ENCODE assay signal across 10 cellular contexts in genomic region chr22:31585161-31585859, GRCh38.
DNase-seq lines count a peak whose midpoint lies in the region; ATAC-seq and TF ChIP-seq lines count a peak whose summit lies in the region.
"Had no signal": no experiment of that assay in that cellular context is flagged by ENCODE, and none has a peak within 500 bp of the region (broad histone marks: within the 10 kb centered on the region; RNA-seq: fewer than 3 reads in every experiment).

No MANE protein-coding gene starts in this region.

- intact Hi-C loops in activated T-helper 2 cell treated with anti-CD3 and anti-CD28 coated beads, Interferon-gamma antibody, Interleukin-2, Interleukin-4, amounts not matched to agents 10 μg/mL and 5 μg/mL and 100 μg/mL, durations not matched to agents 14 hours and 24 hours and 36 hours (cut with micrococcal nuclease) = loop anchor here (2.0 kb wide), 2 partner anchors 45 to 89 kb away; partner anchors contain the start of gene SFI1
- intact Hi-C loops in lower lobe of right lung (cut with DNase I) = no loop called here

- H3K36me3 Mint-ChIP-seq in activated T-helper 2 cell treated with anti-CD3 and anti-CD28 coated beads, Interferon-gamma antibody, Interleukin-2, Interleukin-4, amounts not matched to agents 10 μg/mL and 5 μg/mL and 100 μg/mL, durations not matched to agents 14 hours and 24 hours and 36 hours (ENCODE audit: low read depth) = peaks cover 81% of the 10 kb centered on the region

- H3K27me3 Mint-ChIP-seq in activated T-helper 2 cell treated with anti-CD3 and anti-CD28 coated beads, Interferon-gamma antibody, Interleukin-2, Interleukin-4, amounts not matched to agents 10 μg/mL and 5 μg/mL and 100 μg/mL, durations not matched to agents 14 hours and 24 hours and 36 hours (ENCODE audit: low read depth) = no peaks in the 10 kb centered on the region
- H3K27me3 Mint-ChIP-seq: naive B cell had no signal

- H3K4me3 ChIP-seq in lower lobe of right lung = no peak overlapping the region

- H3K27ac ChIP-seq in lower lobe of right lung = peak overlapping the region; percentile 68

- H3K9me3 Mint-ChIP-seq in activated T-helper 2 cell treated with anti-CD3 and anti-CD28 coated beads, Interferon-gamma antibody, Interleukin-2, Interleukin-4, amounts not matched to agents 10 μg/mL and 5 μg/mL and 100 μg/mL, durations not matched to agents 14 hours and 24 hours and 36 hours = no peaks in the 10 kb centered on the region
- H3K9me3 Mint-ChIP-seq: naive B cell had no signal

- peaks cover 13% of the 10 kb centered on the region for H3K4me1 ChIP-seq in lower lobe of right lung

- peaks cover 51% of the 10 kb centered on the region for H3K4me1 Mint-ChIP-seq in activated T-helper 2 cell treated with anti-CD3 and anti-CD28 coated beads, Interferon-gamma antibody, Interleukin-2, Interleukin-4, amounts not matched to agents 10 μg/mL and 5 μg/mL and 100 μg/mL, durations not matched to agents 14 hours and 24 hours and 36 hours (ENCODE audit: low read depth)

- H3K9me3 ChIP-seq in lower lobe of right lung = no peaks in the 10 kb centered on the region

- H3K36me3 ChIP-seq in lower lobe of right lung = peaks cover 51% of the 10 kb centered on the region

- DNase-seq in stimulated activated naive CD4-positive, alpha-beta T cell treated with Interleukin-2 at 50 U/mL for 16 hours (lab: John Stamatoyannopoulos, UW) = peak; percentile 13
- DNase-seq in stimulated activated naive CD4-positive, alpha-beta T cell (lab: John Stamatoyannopoulos, UW) = no peak
- DNase-seq in activated T-helper 2 cell treated with anti-CD3 and anti-CD28 coated beads, Interferon-gamma antibody, Interleukin-2, Interleukin-4, amounts not matched to agents 10 μg/mL and 5 μg/mL and 100 μg/mL, durations not matched to agents 14 hours and 24 hours and 36 hours (ENCODE audit: low spot score) = peak; percentile 20
- DNase-seq in lower lobe of right lung = no peak
- DNase-seq in DMS 273 (lab: John Stamatoyannopoulos, UW; ENCODE audit: unreplicated experiment) = no peak
- no peak for DNase-seq in activated gamma-delta T cell treated with Interleukin-2 at 50 U/mL for 16 hours
- no peak for DNase-seq in NCI-H526 treated with DMSO at 0.1 percent for 48 hours (lab: John Stamatoyannopoulos, UW)
- DNase-seq: naive B cell, NCI-H1092 treated with DMSO at 0.1 percent for 48 hours had no signal

- peak overlapping the region; percentile 81 for H3K27ac Mint-ChIP-seq in activated T-helper 2 cell treated with anti-CD3 and anti-CD28 coated beads, Interferon-gamma antibody, Interleukin-2, Interleukin-4, amounts not matched to agents 10 μg/mL and 5 μg/mL and 100 μg/mL, durations not matched to agents 14 hours and 24 hours and 36 hours

- no peak for TF ChIP-seq CTCF in lower lobe of right lung (IDR thresholded peaks at IDR 0.05)

- peak; percentile 49 to 70 for ATAC-seq in lower lobe of right lung
- ATAC-seq in HG02973 (IDR thresholded peaks at IDR 0.05; ENCODE audit: unreplicated experiment) = no peak

- H3K27me3 ChIP-seq in lower lobe of right lung (ENCODE audit: low read depth) = no peaks in the 10 kb centered on the region

- peak overlapping the region; percentile 20 for H3K4me3 Mint-ChIP-seq in activated T-helper 2 cell treated with anti-CD3 and anti-CD28 coated beads, Interferon-gamma antibody, Interleukin-2, Interleukin-4, amounts not matched to agents 10 μg/mL and 5 μg/mL and 100 μg/mL, durations not matched to agents 14 hours and 24 hours and 36 hours (ENCODE audit: low read depth)

Comparison
In these comparisons a context has a peak if more than half of its experiments do, and no peak if none do; other contexts are left out.
1. DNase-seq: peak in stimulated activated naive CD4-positive, alpha-beta T cell treated with Interleukin-2 at 50 U/mL for 16 hours (single experiment) and activated T-helper 2 cell treated with anti-CD3 and anti-CD28 coated beads, Interferon-gamma antibody, Interleukin-2, Interleukin-4, amounts not matched to agents 10 μg/mL and 5 μg/mL and 100 μg/mL, durations not matched to agents 14 hours and 24 hours and 36 hours (single experiment); none in stimulated activated naive CD4-positive, alpha-beta T cell (0 of 6), lower lobe of right lung (single experiment), DMS 273 (single experiment), activated gamma-delta T cell treated with Interleukin-2 at 50 U/mL for 16 hours (single experiment) and NCI-H526 treated with DMSO at 0.1 percent for 48 hours (single experiment).